ENCODE assay signal across 7 cellular contexts in genomic region chr11:113649311-113649710, GRCh38. TPM values are rescaled to one million over a fixed set of nuclear protein-coding genes. Genes with fewer than 3 reads are reported as not detected.
"Had no signal": no experiment of that assay in that cellular context is flagged by ENCODE, and none has a peak within 500 bp of the region (broad histone marks: within the 10 kb centered on the region; RNA-seq: fewer than 3 reads in every experiment).

No MANE protein-coding gene starts in this region.

- H3K27ac Mint-ChIP-seq: IgD-negative memory B cell had no signal

- H3K9ac ChIP-seq: KMS-11 had no signal

- H3K4me3 Mint-ChIP-seq: IgD-negative memory B cell had no signal

- H3K27ac ChIP-seq: HL-60, KMS-11 had no signal

- H3K36me3 Mint-ChIP-seq: IgD-negative memory B cell had no signal

- DNase-seq: IMR-90, KBM-7, KG1 had no signal

- H3K4me1 Mint-ChIP-seq: IgD-negative memory B cell had no signal

- H3K4me3 ChIP-seq: K562 had no signal

RNA-seq across cellular contexts. Expression of gene TMPRSS5, which starts 56.8 kb away (rescaled TPM):
- polyA plus RNA-seq: IgD-negative memory B cell had no signal
